ENCODE assay signal across 1 cellular context in the genomic region with DNA sequence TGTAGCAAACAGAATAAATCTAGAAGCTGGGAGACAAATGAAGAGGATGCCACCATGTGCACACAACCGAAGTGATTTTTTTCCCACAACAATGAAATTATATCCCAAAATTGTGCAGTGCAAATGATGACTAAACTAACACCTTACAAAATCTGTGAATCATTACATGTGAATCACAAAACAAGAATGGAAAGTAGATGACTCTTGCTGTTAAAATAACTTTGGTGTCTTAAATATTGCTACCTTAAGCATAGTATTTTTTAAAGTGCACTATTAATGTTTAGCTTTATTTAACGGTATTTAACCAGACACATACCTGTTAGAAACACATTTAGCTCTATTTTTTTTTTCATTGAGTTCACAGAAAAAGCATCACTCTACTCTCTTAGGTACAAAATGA.
TF ChIP-seq lines count a peak whose summit lies in the region.

No MANE protein-coding gene starts in this region.

TF ChIP-seq in A549, 52 proteins besides CTCF, POLR2A, EP300 and RAD21:
- TF ChIP-seq HOXA7 (CRISPR knock-in tag; IDR thresholded peaks at IDR 0.05) = no peak
- no peak for TF ChIP-seq CHD2 (IDR thresholded peaks at IDR 0.05; ENCODE audit: low read length, partially characterized antibody)
- no peak for TF ChIP-seq NPAS2 (CRISPR knock-in tag; IDR thresholded peaks at IDR 0.05; ENCODE audit: borderline replicate concordance)
